In the genomic region with DNA sequence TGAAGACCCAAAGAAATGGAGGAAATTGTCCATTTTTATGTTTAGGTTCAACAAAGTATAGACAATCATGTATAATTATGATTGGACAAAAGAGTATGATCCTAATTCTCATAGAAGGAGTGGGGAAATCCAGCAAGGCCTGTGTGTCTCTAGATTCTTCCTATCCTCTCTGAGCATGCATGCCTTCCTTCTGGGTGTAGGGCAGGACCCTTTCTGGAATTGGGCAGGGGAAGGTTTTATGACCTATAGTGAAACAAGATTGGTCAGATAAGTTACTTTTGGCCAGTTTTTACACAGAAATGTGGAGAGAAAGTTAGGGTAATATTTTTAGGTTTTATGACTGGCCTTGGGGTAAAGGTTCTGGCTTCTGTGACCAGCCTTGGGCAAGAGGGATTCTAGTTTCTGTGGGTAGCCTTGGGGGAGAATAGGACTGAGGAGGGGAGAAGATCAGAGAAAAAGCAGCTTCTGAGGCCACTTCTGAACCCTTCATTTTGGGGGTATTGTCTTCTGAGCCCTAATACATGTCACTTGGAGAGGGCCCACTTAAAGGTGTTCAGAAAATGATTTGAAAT, we compare ENCODE assay signal across 1 cellular context.
TF ChIP-seq lines count a peak whose summit lies in the region.

No MANE protein-coding gene starts in this region.

TF ChIP-seq in GM23338, 12 proteins besides CTCF, POLR2A, EP300 and RAD21:
- TF ChIP-seq ZNF462 (CRISPR knock-in tag; IDR thresholded peaks at IDR 0.05) (no peak), EZH2 (IDR thresholded peaks at IDR 0.05; ENCODE audit: low read depth, unreplicated experiment) (no peak), STAT1 (IDR thresholded peaks at IDR 0.05; ENCODE audit: unreplicated experiment) (no peak), POLR2AphosphoS5 (IDR thresholded peaks at IDR 0.05; ENCODE audit: low read depth) (no peak), ZNF114 (CRISPR knock-in tag; IDR thresholded peaks at IDR 0.05) (no peak), REST (IDR thresholded peaks at IDR 0.05; ENCODE audit: unreplicated experiment) (no peak), JUNB (IDR thresholded peaks at IDR 0.05; ENCODE audit: unreplicated experiment) (no peak), EZH2phosphoT487 (IDR thresholded peaks at IDR 0.05; ENCODE audit: unreplicated experiment) (no peak), CREB1 (CRISPR knock-in tag; IDR thresholded peaks at IDR 0.05; ENCODE audit: low read depth) (no peak), ZNF331 (CRISPR knock-in tag; IDR thresholded peaks at IDR 0.05; ENCODE audit: low read depth) (no peak), NANOG (IDR thresholded peaks at IDR 0.05; ENCODE audit: borderline replicate concordance) (no peak)
- TF ChIP-seq, protein P1, sequence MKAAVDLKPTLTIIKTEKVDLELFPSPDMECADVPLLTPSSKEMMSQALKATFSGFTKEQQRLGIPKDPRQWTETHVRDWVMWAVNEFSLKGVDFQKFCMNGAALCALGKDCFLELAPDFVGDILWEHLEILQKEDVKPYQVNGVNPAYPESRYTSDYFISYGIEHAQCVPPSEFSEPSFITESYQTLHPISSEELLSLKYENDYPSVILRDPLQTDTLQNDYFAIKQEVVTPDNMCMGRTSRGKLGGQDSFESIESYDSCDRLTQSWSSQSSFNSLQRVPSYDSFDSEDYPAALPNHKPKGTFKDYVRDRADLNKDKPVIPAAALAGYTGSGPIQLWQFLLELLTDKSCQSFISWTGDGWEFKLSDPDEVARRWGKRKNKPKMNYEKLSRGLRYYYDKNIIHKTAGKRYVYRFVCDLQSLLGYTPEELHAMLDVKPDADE (IDR thresholded peaks at IDR 0.05): no peak
TF ChIP-seq in GM23338: peak in this region for 0.
